20 cellular contexts compared by ENCODE assay signal in the genomic region with DNA sequence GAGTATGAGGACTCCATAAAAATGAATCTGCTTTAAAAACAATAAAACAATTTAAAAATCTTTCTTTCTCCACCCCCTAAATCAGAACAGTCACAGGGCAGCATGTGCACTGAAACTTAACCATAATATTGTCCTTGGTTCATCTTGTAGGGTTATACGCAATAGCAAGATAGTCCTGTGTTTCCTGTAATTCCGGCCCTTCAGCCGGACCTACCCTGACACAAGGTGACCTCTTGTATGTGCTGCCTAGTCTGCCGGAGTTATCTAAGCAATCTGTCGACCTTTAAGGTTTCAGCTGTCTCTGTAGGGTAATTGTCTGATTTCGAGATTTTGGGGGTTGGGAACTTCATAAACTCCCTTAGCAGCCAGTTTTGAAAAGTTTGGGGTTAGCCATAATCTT.
DNase-seq lines count a peak whose midpoint lies in the region; ATAC-seq and TF ChIP-seq lines count a peak whose summit lies in the region.
"Had no signal": no experiment of that assay in that cellular context is flagged by ENCODE, and none has a peak within 500 bp of the region (broad histone marks: within the 10 kb centered on the region; RNA-seq: fewer than 3 reads in every experiment).

No MANE protein-coding gene starts in this region.

- ATAC-seq in GM23338 (no peak), HG03354 (IDR thresholded peaks at IDR 0.05; ENCODE audit: poor library complexity, severe bottlenecking, unreplicated experiment) (no peak), HG03521 (IDR thresholded peaks at IDR 0.05; ENCODE audit: unreplicated experiment) (no peak)
- ATAC-seq: HCT116 had no signal

- intact Hi-C loops in esophagus squamous epithelium (cut with DNase I) = no loop called here

- peaks cover 9% of the 10 kb centered on the region for H3K4me1 ChIP-seq in BLaER1
- 0 out of 2 replicates have a peak, but pooled peaks cover 7% of the 10 kb centered on the region for H3K4me1 ChIP-seq in GM23338 (ENCODE audit: insufficient read depth)
- H3K4me1 ChIP-seq in esophagus squamous epithelium = peaks cover 0 to 4% (median 0%) of the 10 kb centered on the region in 3 donors

- no peaks in the 10 kb centered on the region; the same call in 2 of the 3 replicates for H3K36me3 Mint-ChIP-seq in GM23338 (ENCODE audit: low read depth)
- no peaks in the 10 kb centered on the region for H3K36me3 Mint-ChIP-seq in nephron (ENCODE audit: low read depth)

- H3K9me2 ChIP-seq in GM23338 (ENCODE audit: insufficient read depth) = no peaks in the 10 kb centered on the region

- TF ChIP-seq CTCF in GM23338 (conservative IDR thresholded peaks at IDR 0.05; ENCODE audit: low read depth in 2 of 2) = no peak
- TF ChIP-seq CTCF in nephron (IDR thresholded peaks at IDR 0.05; ENCODE audit: unreplicated experiment in 3 of 3) = no peak
- TF ChIP-seq CTCF in esophagus squamous epithelium (IDR thresholded peaks at IDR 0.05) = no peak

- H3K79me2 ChIP-seq in GM23338 (replicated peaks; ENCODE audit: insufficient read depth) = no peaks in the 10 kb centered on the region

- WGBS in esophagus squamous epithelium, 2 donors = 54 to 65% methylated on average over 6 of the region's 6 CpGs

- TF ChIP-seq POLR2A in esophagus squamous epithelium (IDR thresholded peaks at IDR 0.05) = no peak

- H3K27ac ChIP-seq in BLaER1 (no peak overlapping the region), GM23338 (ENCODE audit: low read depth) (no peak overlapping the region), esophagus squamous epithelium (peak overlapping the region in 1 of 4 donors; percentile 2)
- H3K27ac ChIP-seq: GM23248 had no signal

- H3K9me3 ChIP-seq in BLaER1 (no peaks in the 10 kb centered on the region), esophagus squamous epithelium (no peaks in the 10 kb centered on the region)

- H3K9me3 Mint-ChIP-seq in GM23338 = no peaks in the 10 kb centered on the region
- H3K9me3 Mint-ChIP-seq in nephron = no peaks in the 10 kb centered on the region
- H3K9me3 Mint-ChIP-seq: CD4-positive, alpha-beta T cell; IgD-negative memory B cell had no signal

- no peak overlapping the region for H3K4me3 Mint-ChIP-seq in GM23338
- H3K4me3 Mint-ChIP-seq in nephron = no peak overlapping the region
- H3K4me3 Mint-ChIP-seq: CD4-positive, alpha-beta T cell; IgD-negative memory B cell had no signal

- no peaks in the 10 kb centered on the region for H4K20me1 ChIP-seq in BLaER1
- no peaks in the 10 kb centered on the region for H4K20me1 ChIP-seq in GM23338 (replicated peaks; ENCODE audit: insufficient read depth)

- H2AFZ ChIP-seq in GM23338 = no peak overlapping the region
- H2AFZ ChIP-seq: GM23248 had no signal

- H3K4me1 Mint-ChIP-seq in GM23338 (peaks cover 4% of the 10 kb centered on the region; the same call in 2 of the 3 replicates), nephron (peaks cover 20% of the 10 kb centered on the region)

- H3K4me3 ChIP-seq in BLaER1 = no peak overlapping the region
- H3K4me3 ChIP-seq in GM23338 = no peak overlapping the region
- no peak overlapping the region for H3K4me3 ChIP-seq in esophagus squamous epithelium
- H3K4me3 ChIP-seq: GM23248 had no signal

- peaks cover 2% of the 10 kb centered on the region for H3K27me3 Mint-ChIP-seq in GM23338 (ENCODE audit: insufficient read depth, low read depth, poor library complexity)
- no peaks in the 10 kb centered on the region for H3K27me3 Mint-ChIP-seq in nephron (ENCODE audit: low read depth)
- H3K27me3 Mint-ChIP-seq: CD4-positive, alpha-beta T cell had no signal

- H3K27ac Mint-ChIP-seq in GM23338 (peak overlapping the region; percentile 75), nephron (peak overlapping the region in 2 of 3 experiments; percentile 74 to 86)
- H3K27ac Mint-ChIP-seq: CD4-positive, alpha-beta T cell; IgD-negative memory B cell had no signal

- no peak overlapping the region for H3K9ac ChIP-seq in BLaER1
- H3K9ac ChIP-seq: GM23248 had no signal

- no peaks in the 10 kb centered on the region for H3F3A ChIP-seq in GM23338 (replicated peaks; ENCODE audit: low read depth)

- H3K27me3 ChIP-seq in BLaER1 (no peaks in the 10 kb centered on the region), GM23338 (ENCODE audit: insufficient read depth) (no peaks in the 10 kb centered on the region), esophagus squamous epithelium (no peaks in the 10 kb centered on the region)

- H3K4me2 ChIP-seq in BLaER1 = peak overlapping the region; percentile 30
- no peak overlapping the region for H3K4me2 ChIP-seq in GM23338

- DNase-seq in GM23338 (ENCODE audit: low spot score) (no peak), dermis blood vessel endothelial cell (peak; percentile 22), NCI-H510A (lab: John Stamatoyannopoulos, UW) (no peak), esophagus squamous epithelium (lab: John Stamatoyannopoulos, UW) (no peak)
- DNase-seq: ACHN; AML-193; Calu3; CD4-positive, alpha-beta T cell; GM23248; NCI-H1105 treated with DMSO at 0.1 percent for 48 hours; NCI-H187; NCI-H345; NCI-H526 treated with DMSO at 0.1 percent for 48 hours; SHP77 had no signal

- H3K36me3 ChIP-seq in BLaER1 = no peaks in the 10 kb centered on the region
- H3K36me3 ChIP-seq in GM23338 (ENCODE audit: insufficient read depth) = no peaks in the 10 kb centered on the region
- peaks cover 0 to 8% (median 0%) of the 10 kb centered on the region in 3 donors for H3K36me3 ChIP-seq in esophagus squamous epithelium

TF ChIP-seq in GM23338, 12 proteins besides CTCF, POLR2A, EP300 and RAD21:
- TF ChIP-seq, protein P1, sequence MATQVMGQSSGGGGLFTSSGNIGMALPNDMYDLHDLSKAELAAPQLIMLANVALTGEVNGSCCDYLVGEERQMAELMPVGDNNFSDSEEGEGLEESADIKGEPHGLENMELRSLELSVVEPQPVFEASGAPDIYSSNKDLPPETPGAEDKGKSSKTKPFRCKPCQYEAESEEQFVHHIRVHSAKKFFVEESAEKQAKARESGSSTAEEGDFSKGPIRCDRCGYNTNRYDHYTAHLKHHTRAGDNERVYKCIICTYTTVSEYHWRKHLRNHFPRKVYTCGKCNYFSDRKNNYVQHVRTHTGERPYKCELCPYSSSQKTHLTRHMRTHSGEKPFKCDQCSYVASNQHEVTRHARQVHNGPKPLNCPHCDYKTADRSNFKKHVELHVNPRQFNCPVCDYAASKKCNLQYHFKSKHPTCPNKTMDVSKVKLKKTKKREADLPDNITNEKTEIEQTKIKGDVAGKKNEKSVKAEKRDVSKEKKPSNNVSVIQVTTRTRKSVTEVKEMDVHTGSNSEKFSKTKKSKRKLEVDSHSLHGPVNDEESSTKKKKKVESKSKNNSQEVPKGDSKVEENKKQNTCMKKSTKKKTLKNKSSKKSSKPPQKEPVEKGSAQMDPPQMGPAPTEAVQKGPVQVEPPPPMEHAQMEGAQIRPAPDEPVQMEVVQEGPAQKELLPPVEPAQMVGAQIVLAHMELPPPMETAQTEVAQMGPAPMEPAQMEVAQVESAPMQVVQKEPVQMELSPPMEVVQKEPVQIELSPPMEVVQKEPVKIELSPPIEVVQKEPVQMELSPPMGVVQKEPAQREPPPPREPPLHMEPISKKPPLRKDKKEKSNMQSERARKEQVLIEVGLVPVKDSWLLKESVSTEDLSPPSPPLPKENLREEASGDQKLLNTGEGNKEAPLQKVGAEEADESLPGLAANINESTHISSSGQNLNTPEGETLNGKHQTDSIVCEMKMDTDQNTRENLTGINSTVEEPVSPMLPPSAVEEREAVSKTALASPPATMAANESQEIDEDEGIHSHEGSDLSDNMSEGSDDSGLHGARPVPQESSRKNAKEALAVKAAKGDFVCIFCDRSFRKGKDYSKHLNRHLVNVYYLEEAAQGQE (IDR thresholded peaks at IDR 0.05; ENCODE audit: unreplicated experiment) = no peak
- TF ChIP-seq NANOG (IDR thresholded peaks at IDR 0.05; ENCODE audit: borderline replicate concordance) (no peak), STAT1 (IDR thresholded peaks at IDR 0.05; ENCODE audit: unreplicated experiment) (no peak)
